14 cellular contexts compared by ENCODE assay signal in genomic region chr21:17462276-17462981, GRCh38. TPM values are rescaled to one million over a fixed set of nuclear protein-coding genes. Genes with fewer than 3 reads are reported as not detected.
DNase-seq lines count a peak whose midpoint lies in the region; ATAC-seq and TF ChIP-seq lines count a peak whose summit lies in the region.
"Had no signal": no experiment of that assay in that cellular context is flagged by ENCODE, and none has a peak within 500 bp of the region (broad histone marks: within the 10 kb centered on the region; RNA-seq: fewer than 3 reads in every experiment).

No MANE protein-coding gene starts in this region.

- H3K27me3 ChIP-seq in heart right ventricle (no peaks in the 10 kb centered on the region), right lobe of liver (no peaks in the 10 kb centered on the region), uterus (no peaks in the 10 kb centered on the region), dorsolateral prefrontal cortex (no peaks in the 10 kb centered on the region)
- H3K27me3 ChIP-seq: cardiac muscle cell, sigmoid colon had no signal

- no peak overlapping the region for H3K4me3 ChIP-seq in heart right ventricle
- no peak overlapping the region for H3K4me3 ChIP-seq in choroid plexus epithelial cell (ENCODE audit: low read depth, low read length)
- H3K4me3 ChIP-seq in right lobe of liver, result peak overlapping the region in 1 of 3 donors; percentile 21
- no peak overlapping the region for H3K4me3 ChIP-seq in uterus
- no peak overlapping the region for H3K4me3 ChIP-seq in dorsolateral prefrontal cortex
- H3K4me3 ChIP-seq: cardiac muscle cell, sigmoid colon had no signal

- DNase-seq in heart right ventricle (no peak), cardiac septum (ENCODE audit: low spot score) (no peak), choroid plexus epithelial cell (ENCODE audit: low read depth) (peak; percentile 39), right lobe of liver (peak; percentile 64 to 80 (median 69)), uterus (no peak), superior temporal gyrus (ENCODE audit: extremely low spot score) (no peak), dorsolateral prefrontal cortex (no peak), GDM1 (lab: John Stamatoyannopoulos, UW) (no peak)
- DNase-seq: activated CD8-positive, alpha-beta T cell treated with anti-CD3 and anti-CD28 coated beads for 36 hours; activated gamma-delta T cell; CD8-positive, alpha-beta memory T cell; sigmoid colon; substantia nigra had no signal

- 71 to 73% methylated on average over 16 of the region's 16 CpGs for WGBS in heart right ventricle, 2 donors
- WGBS in right lobe of liver (ENCODE audit: insufficient coverage, low coverage, low lambda C conversion rate, missing lambda C conversion rate), result 17% methylated on average over 16 of the region's 16 CpGs

- TF ChIP-seq POLR2A in right lobe of liver (IDR thresholded peaks at IDR 0.05) (peak; percentile 39), uterus (IDR thresholded peaks at IDR 0.05) (no peak)

- H3K4me1 ChIP-seq in heart right ventricle (peaks cover 0 to 25% (median 12%) of the 10 kb centered on the region in 9 donors), right lobe of liver (peaks cover 0 to 30% (median 6%) of the 10 kb centered on the region in 4 donors), uterus (no peaks in the 10 kb centered on the region)

- intact Hi-C loops in heart right ventricle (cut with DNase I) (loop anchor here in 2 of 10 donors (5.0 kb wide), 1 partner anchor 50 kb away; the partner anchor contains the start of gene CXADR (in 2 of the 2)), cardiac septum (cut with DNase I) (loop anchor here (10.0 kb wide), 1 partner anchor 52 kb away; the partner anchor contains the start of gene CXADR), right lobe of liver (cut with DNase I) (no loop called here), uterus (cut with DNase I; ENCODE audit: low total_unique reads) (no loop called here), dorsolateral prefrontal cortex (cut with DNase I) (no loop called here)

- peak overlapping the region in 8 of 10 donors; percentile 7 to 80 (median 68) for H3K27ac ChIP-seq in heart right ventricle
- peak overlapping the region; percentile 68 to 78 (median 75) for H3K27ac ChIP-seq in right lobe of liver
- H3K27ac ChIP-seq in uterus, result peak overlapping the region; percentile 63 to 75
- peak overlapping the region in 5 of 59 donors; percentile 13 to 76 (median 61) for H3K27ac ChIP-seq in dorsolateral prefrontal cortex
- H3K27ac ChIP-seq: cardiac muscle cell, sigmoid colon had no signal

- H3K9me3 ChIP-seq in heart right ventricle, result no peaks in the 10 kb centered on the region
- H3K9me3 ChIP-seq in right lobe of liver, result no peaks in the 10 kb centered on the region
- H3K9me3 ChIP-seq in uterus, result no peaks in the 10 kb centered on the region
- H3K9me3 ChIP-seq: sigmoid colon had no signal

- H3K36me3 ChIP-seq in heart right ventricle (no peaks in the 10 kb centered on the region), right lobe of liver (no peaks in the 10 kb centered on the region), uterus (no peaks in the 10 kb centered on the region)
- H3K36me3 ChIP-seq: cardiac muscle cell, sigmoid colon had no signal

- ATAC-seq in heart right ventricle (no peak), right lobe of liver (peak; percentile 77 to 94 (median 89))
- ATAC-seq: activated CD8-positive, alpha-beta T cell treated with anti-CD3 and anti-CD28 coated beads for 36 hours had no signal

- TF ChIP-seq CTCF in heart right ventricle (IDR thresholded peaks at IDR 0.05), result no peak
- no peak for TF ChIP-seq CTCF in choroid plexus epithelial cell (conservative IDR thresholded peaks at IDR 0.05; ENCODE audit: low read depth, low read length)
- no peak for TF ChIP-seq CTCF in right lobe of liver (IDR thresholded peaks at IDR 0.05)
- no peak for TF ChIP-seq CTCF in uterus (IDR thresholded peaks at IDR 0.05)
- TF ChIP-seq CTCF in dorsolateral prefrontal cortex (IDR thresholded peaks at IDR 0.05 in 54 of 56, conservative IDR thresholded peaks at IDR 0.05 in 2 of 56; ENCODE audit: low read depth in 1 of 56, partially characterized antibody in 56 of 56), result no peak

RNA-seq across cellular contexts. Expression of gene CXADR, which starts 50.4 kb away (rescaled TPM):
- total RNA-seq in heart right ventricle, result 10 to 100 TPM; 16.7 to 42.1 (median 28.5) TPM
- polyA plus RNA-seq in heart right ventricle, result 1 to 10 TPM; 6.4 to 9.2 TPM
- 23.8 TPM for total RNA-seq in cardiac septum
- total RNA-seq in right lobe of liver, result 10 to 100 TPM; 22.9 to 48.4 (median 30.5) TPM
- 10 to 100 TPM in 3 of 4 donors, 1 to 10 TPM in 1; 1.3 to 29.9 (median 17.9) TPM for total RNA-seq in uterus
- total RNA-seq in dorsolateral prefrontal cortex, result 10 to 100 TPM in 116 of 120 experiments, 1 to 10 TPM in 4; 5.7 to 28.6 (median 17.8) TPM

Comparison
In these comparisons a context has a peak if more than half of its experiments do, and no peak if none do; other contexts are left out.
1. ATAC-seq: peak in right lobe of liver (4 of 4); none in heart right ventricle (0 of 8).
2. DNase-seq: peak in choroid plexus epithelial cell (single experiment) and right lobe of liver (3 of 3); none in heart right ventricle (0 of 2), cardiac septum (single experiment), uterus (0 of 2), superior temporal gyrus (single experiment), dorsolateral prefrontal cortex (0 of 10) and GDM1 (single experiment).